Comparison of ENCODE assay signal across 1 cellular context in genomic region chr19:13101590-13102415, GRCh38.
TF ChIP-seq lines count a peak whose summit lies in the region.

No MANE protein-coding gene starts in this region.

TF ChIP-seq in endothelial cell of umbilical vein, 7 proteins besides CTCF, POLR2A, EP300 and RAD21:
- TF ChIP-seq EZH2 (IDR thresholded peaks at IDR 0.05; ENCODE audit: borderline replicate concordance, low read depth, low read length, severe bottlenecking), result no peak
- TF ChIP-seq GATA2 (IDR thresholded peaks at IDR 0.05; ENCODE audit: insufficient read depth, insufficient read length, low read depth, low read length), result no peak
- TF ChIP-seq FOS (IDR thresholded peaks at IDR 0.05; ENCODE audit: borderline replicate concordance, insufficient read depth, low read length), result no peak
- no peak for TF ChIP-seq MYC (IDR thresholded peaks at IDR 0.05; ENCODE audit: low read depth, low read length)
- TF ChIP-seq POLR2AphosphoS5 (IDR thresholded peaks at IDR 0.05; ENCODE audit: insufficient read depth, low read depth, low read length), result no peak
- TF ChIP-seq MAX (IDR thresholded peaks at IDR 0.05; ENCODE audit: insufficient read depth, insufficient read length), result no peak
- TF ChIP-seq JUN (IDR thresholded peaks at IDR 0.05; ENCODE audit: borderline replicate concordance, insufficient read depth, insufficient read length, low read depth), result no peak
